ENCODE assay signal across 20 cellular contexts in genomic region chr2:144572977-144573376, GRCh38.
DNase-seq lines count a peak whose midpoint lies in the region; ATAC-seq, FAIRE-seq and TF ChIP-seq lines count a peak whose summit lies in the region.
"Had no signal": no experiment of that assay in that cellular context is flagged by ENCODE, and none has a peak within 500 bp of the region (broad histone marks: within the 10 kb centered on the region; RNA-seq: fewer than 3 reads in every experiment).

No MANE protein-coding gene starts in this region.

- H3K4me3 ChIP-seq in Loucy (ENCODE audit: low read length, poor library complexity, severe bottlenecking), result no peak overlapping the region
- H3K4me3 ChIP-seq: ascending aorta, right atrium auricular region had no signal

- H3K36me3 ChIP-seq in Loucy (ENCODE audit: insufficient read depth, low read length), result no peaks in the 10 kb centered on the region
- H3K36me3 ChIP-seq: ascending aorta, right atrium auricular region had no signal

- H3K9me2 ChIP-seq in Loucy (replicated peaks; ENCODE audit: low read depth, low read length), result no peaks in the 10 kb centered on the region

- H3K9me3 ChIP-seq in Loucy (ENCODE audit: insufficient read depth, low read depth, low read length), result no peaks in the 10 kb centered on the region
- H3K9me3 ChIP-seq: ascending aorta, right atrium auricular region had no signal

- no peaks in the 10 kb centered on the region for H3F3A ChIP-seq in Loucy (ENCODE audit: low read depth)

- H4K20me1 ChIP-seq in Loucy (ENCODE audit: insufficient read depth, low read length, poor library complexity, severe bottlenecking), result no peaks in the 10 kb centered on the region

- no peak overlapping the region for H3K9ac ChIP-seq in Loucy (ENCODE audit: low read depth, low read length, poor library complexity, severe bottlenecking)

- no peaks in the 10 kb centered on the region for H3K79me2 ChIP-seq in Loucy (ENCODE audit: insufficient read depth, low read length)

- H3K4me2 ChIP-seq in Loucy (ENCODE audit: low read depth, low read length, poor library complexity, severe bottlenecking), result no peak overlapping the region

- no peaks in the 10 kb centered on the region for H3K4me1 ChIP-seq in Loucy (ENCODE audit: insufficient read depth, low read length, poor library complexity, severe bottlenecking)
- H3K4me1 ChIP-seq: ascending aorta, right atrium auricular region had no signal

- no peak for TF ChIP-seq CTCF in Loucy (conservative IDR thresholded peaks at IDR 0.05; ENCODE audit: low read length)

- H3K27me3 ChIP-seq in Loucy (ENCODE audit: insufficient read depth, low read length, poor library complexity, severe bottlenecking), result no peaks in the 10 kb centered on the region
- H3K27me3 ChIP-seq: ascending aorta, right atrium auricular region had no signal

- ATAC-seq in GM19463 (IDR thresholded peaks at IDR 0.05; ENCODE audit: unreplicated experiment) (peak; percentile 88), HG02938 (IDR thresholded peaks at IDR 0.05; ENCODE audit: unreplicated experiment) (peak; percentile 86)
- ATAC-seq: activated CD4-positive, CD25-positive, alpha-beta regulatory T cell treated with anti-CD3 and anti-CD28 coated beads, Interleukin-2, amount 50 U/mL, for 24 hours; esophagus mucosa; left cardiac atrium had no signal

- H2AFZ ChIP-seq in Loucy (ENCODE audit: low read length), result peak overlapping the region; percentile 46

- peak; percentile 12 for FAIRE-seq in GM18507 (lab: Jason Lieb, UNC)
- FAIRE-seq: RCC 7860 had no signal

- DNase-seq in GM18507 (ENCODE audit: extremely low spot score, insufficient read length, low read depth), result no peak
- no peak for DNase-seq in NCI-H2029 (lab: John Stamatoyannopoulos, UW)
- no peak for DNase-seq in stimulated activated CD8-positive, alpha-beta memory T cell treated with anti-CD3 and anti-CD28 coated beads, Interleukin-4, amount 100 ng/mL, for 48 hours
- DNase-seq in iPS-NIHi11 (ENCODE audit: low spot score), result no peak
- no peak for DNase-seq in NK-92 (lab: John Stamatoyannopoulos, UW; ENCODE audit: unreplicated experiment)
- DNase-seq: activated T-cell treated with anti-CD3 and anti-CD28 coated beads, Interleukin-2, amount 50 U/mL, for 24 hours; cortex of kidney; DMS153; left cardiac atrium; NCI-H1417 treated with DMSO at 0.1 percent for 48 hours; NCI-H526 treated with DMSO at 0.1 percent for 48 hours; stimulated activated CD4-positive, alpha-beta T cell treated with anti-CD3 and anti-CD28 coated beads, Interleukin-4, amount 100 ng/mL, for 1 hour had no signal
